1 cellular context compared by ENCODE assay signal in the genomic region with DNA sequence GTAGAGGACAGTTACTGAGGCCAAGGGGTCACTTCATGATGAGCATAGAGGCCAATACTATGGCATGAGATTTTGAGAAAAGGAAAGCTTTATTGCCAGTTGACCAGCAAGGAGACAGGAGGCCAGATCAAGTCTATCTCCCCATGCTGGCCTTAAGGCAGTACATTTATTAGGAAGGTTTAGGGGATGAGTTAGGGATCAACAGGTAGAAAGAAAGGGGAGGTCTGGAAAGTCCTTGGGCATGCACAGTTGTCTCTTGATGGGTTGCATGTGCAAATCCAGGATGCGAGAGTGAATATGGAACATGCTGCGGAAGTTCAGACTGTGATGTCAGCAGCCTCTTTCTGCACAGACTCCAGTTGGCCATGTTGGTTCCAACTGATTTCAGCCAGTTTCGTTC.
TF ChIP-seq lines count a peak whose summit lies in the region.

No MANE protein-coding gene starts in this region.

TF ChIP-seq in HCT116, 20 proteins besides CTCF, POLR2A, EP300 and RAD21 (continued from another document):
- TF ChIP-seq ZBTB33 (IDR thresholded peaks at IDR 0.05; ENCODE audit: extremely low read depth, insufficient replicate concordance, low read length) = no peak
- TF ChIP-seq SRF (IDR thresholded peaks at IDR 0.05; ENCODE audit: low read depth) = no peak
- TF ChIP-seq SP1 (IDR thresholded peaks at IDR 0.05; ENCODE audit: low read depth) = no peak
- TF ChIP-seq, protein P1, sequence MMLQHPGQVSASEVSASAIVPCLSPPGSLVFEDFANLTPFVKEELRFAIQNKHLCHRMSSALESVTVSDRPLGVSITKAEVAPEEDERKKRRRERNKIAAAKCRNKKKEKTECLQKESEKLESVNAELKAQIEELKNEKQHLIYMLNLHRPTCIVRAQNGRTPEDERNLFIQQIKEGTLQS (IDR thresholded peaks at IDR 0.05) = no peak
- TF ChIP-seq REST (IDR thresholded peaks at IDR 0.05; ENCODE audit: low read depth) = no peak
- TF ChIP-seq CEBPB (IDR thresholded peaks at IDR 0.05; ENCODE audit: low read depth) = no peak
- TF ChIP-seq ZNF274 (IDR thresholded peaks at IDR 0.05; ENCODE audit: low read depth, low read length) = no peak
- no peak for TF ChIP-seq FOSL1 (IDR thresholded peaks at IDR 0.05; ENCODE audit: low read depth)
- no peak for TF ChIP-seq EZH2phosphoT487 (IDR thresholded peaks at IDR 0.05; ENCODE audit: borderline replicate concordance)
- no peak for TF ChIP-seq TCF7L2 (IDR thresholded peaks at IDR 0.05; ENCODE audit: borderline replicate concordance, extremely low read depth, insufficient read depth, insufficient read length)
- no peak for TF ChIP-seq CBX3 (IDR thresholded peaks at IDR 0.05; ENCODE audit: low read depth)
- no peak for TF ChIP-seq YY1 (IDR thresholded peaks at IDR 0.05; ENCODE audit: extremely low read depth, insufficient replicate concordance, low read depth, low read length)
- no peak for TF ChIP-seq EZH2 (IDR thresholded peaks at IDR 0.05)
- no peak for TF ChIP-seq ELF1 (IDR thresholded peaks at IDR 0.05; ENCODE audit: borderline replicate concordance, low read depth)
- no peak for TF ChIP-seq SIN3A (IDR thresholded peaks at IDR 0.05; ENCODE audit: low read depth)
- TF ChIP-seq, protein P2, sequence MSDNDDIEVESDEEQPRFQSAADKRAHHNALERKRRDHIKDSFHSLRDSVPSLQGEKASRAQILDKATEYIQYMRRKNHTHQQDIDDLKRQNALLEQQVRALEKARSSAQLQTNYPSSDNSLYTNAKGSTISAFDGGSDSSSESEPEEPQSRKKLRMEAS (IDR thresholded peaks at IDR 0.05) = no peak
- no peak for TF ChIP-seq ZFX (IDR thresholded peaks at IDR 0.05)
